In genomic region chr17:50799582-50799981, GRCh38 we compare ENCODE assay signal across 23 cellular contexts. TPM values are rescaled to one million over a fixed set of nuclear protein-coding genes. Genes with fewer than 3 reads are reported as not detected.
DNase-seq lines count a peak whose midpoint lies in the region; ATAC-seq, FAIRE-seq and TF ChIP-seq lines count a peak whose summit lies in the region.
"Had no signal": no experiment of that assay in that cellular context is flagged by ENCODE, and none has a peak within 500 bp of the region (broad histone marks: within the 10 kb centered on the region; RNA-seq: fewer than 3 reads in every experiment).

No MANE protein-coding gene starts in this region.

- no peaks in the 10 kb centered on the region for H3K36me3 Mint-ChIP-seq in endodermal cell (ENCODE audit: low read depth)
- H3K36me3 Mint-ChIP-seq: CD8-positive, alpha-beta memory T cell had no signal

- H3K4ac ChIP-seq in neuronal stem cell (ENCODE audit: low read length): no peak overlapping the region

- 87 to 91% methylated on average over 7 to 9 of the region's 9 CpGs for WGBS in endodermal cell (ENCODE audit: insufficient coverage in 1 of 2, insufficient read length in 1 of 2), 2 experiments
- WGBS in neuronal stem cell (ENCODE audit: extremely low coverage in 2 of 2, insufficient read length in 2 of 2, insufficient replicate concordance in 1 of 2), 2 donors: no CpG with 5 or more reads among the region's 9 CpGs
- WGBS in transverse colon (ENCODE audit: low coverage in 1 of 2), 2 donors: 86% methylated on average over 9 of the region's 9 CpGs; no CpG with 5 or more reads in 1 of the 2 donors

- H3K9me3 ChIP-seq in RWPE2 (ENCODE audit: severe bottlenecking): no peaks in the 10 kb centered on the region
- no peaks in the 10 kb centered on the region for H3K9me3 ChIP-seq in endodermal cell (ENCODE audit: control insufficient read depth, low read length)
- H3K9me3 ChIP-seq in neuronal stem cell (replicated peaks in 1 of 2; ENCODE audit: control insufficient read depth in 2 of 2, insufficient read depth in 1 of 2, low read depth in 1 of 2, low read length in 2 of 2): no peaks in the 10 kb centered on the region
- H3K9me3 ChIP-seq in transverse colon: no peaks in the 10 kb centered on the region
- H3K9me3 ChIP-seq: BLaER1 treated with 17β-estradiol and CSF1 and Interleukin-3, amounts not matched to agents 10 nM and 100 nM; SJCRH30 had no signal

- no peak overlapping the region for H2BK5ac ChIP-seq in neuronal stem cell (ENCODE audit: low read length)

- H2BK120ac ChIP-seq in neuronal stem cell (ENCODE audit: low read depth, low read length): no peak overlapping the region

- in situ Hi-C loops in transverse colon (cut with MboI; ENCODE audit: low pct_ligation_motif_present in 1 of 4, low pct_unique_long_range_greater_than_20kb in 1 of 4, low sequenced_read_pairs in 3 of 4): no loop called here

- H3K27ac ChIP-seq in RWPE2 (ENCODE audit: poor library complexity, severe bottlenecking): peak overlapping the region; percentile 61
- no peak overlapping the region for H3K27ac ChIP-seq in endodermal cell (ENCODE audit: low read depth, low read length)
- H3K27ac ChIP-seq in neuronal stem cell (replicated peaks; ENCODE audit: low read length): no peak overlapping the region
- no peak overlapping the region for H3K27ac ChIP-seq in transverse colon
- H3K27ac ChIP-seq: BLaER1 treated with 17β-estradiol and CSF1 and Interleukin-3, amounts not matched to agents 10 nM and 100 nM; SJCRH30 had no signal

- DNase-seq in D721Med (ENCODE audit: insufficient read length, low spot score): peak; percentile 35
- DNase-seq in RWPE2 (ENCODE audit: low spot score): no peak
- peak; percentile 72 for DNase-seq in endodermal cell
- DNase-seq in neuronal stem cell (ENCODE audit: low spot score): no peak
- no peak for DNase-seq in transverse colon
- DNase-seq in posterior vena cava (ENCODE audit: low spot score): no peak
- no peak for DNase-seq in NCI-H446 treated with DMSO at 0.1 percent for 48 hours (lab: John Stamatoyannopoulos, UW)
- DNase-seq in HuH-7 (ENCODE audit: low spot score): no peak
- DNase-seq: CD8-positive, alpha-beta memory T cell; DMS 273 treated with DMSO at 0.1 percent for 48 hours; GF-D8; NCI-H1105; NCI-H1694; NCI-H2107; NCI-H226; OCI-M1; RPMI8226; SJCRH30 had no signal

- H2BK15ac ChIP-seq in neuronal stem cell (ENCODE audit: low read length): peak overlapping the region; percentile 64

- TF ChIP-seq POLR2A in transverse colon (IDR thresholded peaks at IDR 0.05): no peak

- FAIRE-seq in D721Med (lab: Jason Lieb, UNC): no peak
- FAIRE-seq: A204.1, GM12891 had no signal

- H3K4me1 ChIP-seq in RWPE2 (ENCODE audit: insufficient read depth, poor library complexity, severe bottlenecking) (peaks cover 15% of the 10 kb centered on the region), endodermal cell (ENCODE audit: control insufficient read depth, insufficient read depth, low read length) (peaks cover 5% of the 10 kb centered on the region), neuronal stem cell (ENCODE audit: control insufficient read depth in 2 of 2, insufficient read depth in 1 of 2, low read depth in 1 of 2, low read length in 2 of 2) (peaks cover 6 to 13% of the 10 kb centered on the region in 2 donors), transverse colon (no peaks in the 10 kb centered on the region)
- H3K4me1 ChIP-seq: SJCRH30 had no signal

- H4K8ac ChIP-seq in neuronal stem cell (ENCODE audit: low read depth, low read length): peak overlapping the region; percentile 76

- H3K27me3 Mint-ChIP-seq in endodermal cell (ENCODE audit: insufficient read depth): no peaks in the 10 kb centered on the region

- H3K9me3 Mint-ChIP-seq in endodermal cell: no peaks in the 10 kb centered on the region
- H3K9me3 Mint-ChIP-seq: CD8-positive, alpha-beta memory T cell had no signal

- TF ChIP-seq CTCF in D721Med (IDR thresholded peaks at IDR 0.05; ENCODE audit: insufficient read depth, missing control alignments) (no peak), RWPE2 (IDR thresholded peaks at IDR 0.05; ENCODE audit: poor library complexity, severe bottlenecking) (no peak), endodermal cell (conservative IDR thresholded peaks at IDR 0.05) (no peak), transverse colon (IDR thresholded peaks at IDR 0.05) (no peak)

- no peak for TF ChIP-seq EP300 in transverse colon (IDR thresholded peaks at IDR 0.05; ENCODE audit: low read depth)

- peak overlapping the region; percentile 69 for H3K18ac ChIP-seq in neuronal stem cell (ENCODE audit: low read length)

- H3K9ac ChIP-seq in endodermal cell (ENCODE audit: extremely low read depth, low read length, poor library complexity, severe bottlenecking) (no peak overlapping the region), neuronal stem cell (ENCODE audit: low read depth, low read length, poor library complexity) (no peak overlapping the region)
- H3K9ac ChIP-seq: BLaER1 treated with 17β-estradiol and CSF1 and Interleukin-3, amounts not matched to agents 10 nM and 100 nM had no signal

- no peaks in the 10 kb centered on the region for H3K79me1 ChIP-seq in neuronal stem cell (ENCODE audit: low read depth, low read length)

- H2AK5ac ChIP-seq in neuronal stem cell (ENCODE audit: low read depth, low read length): peak overlapping the region; percentile 56

- no peak overlapping the region for H3K4me2 ChIP-seq in neuronal stem cell (ENCODE audit: insufficient read depth, low read length, poor library complexity, severe bottlenecking)

- peak overlapping the region; percentile 4 for H2AFZ ChIP-seq in neuronal stem cell (ENCODE audit: low read length)

- H3K36me3 ChIP-seq in RWPE2 (ENCODE audit: low read depth): no peaks in the 10 kb centered on the region
- no peaks in the 10 kb centered on the region for H3K36me3 ChIP-seq in endodermal cell (ENCODE audit: control insufficient read depth, insufficient read depth, low read length)
- no peaks in the 10 kb centered on the region for H3K36me3 ChIP-seq in neuronal stem cell (replicated peaks in 1 of 2; ENCODE audit: control insufficient read depth in 2 of 2, insufficient read depth in 2 of 2, low read length in 2 of 2)
- no peaks in the 10 kb centered on the region for H3K36me3 ChIP-seq in transverse colon
- H3K36me3 ChIP-seq: BLaER1 treated with 17β-estradiol and CSF1 and Interleukin-3, amounts not matched to agents 10 nM and 100 nM; SJCRH30 had no signal

- H3K27me3 ChIP-seq in RWPE2 (ENCODE audit: insufficient read depth, poor library complexity, severe bottlenecking) (no peaks in the 10 kb centered on the region), endodermal cell (ENCODE audit: control insufficient read depth, insufficient read depth, low read length, poor library complexity, severe bottlenecking) (no peaks in the 10 kb centered on the region), neuronal stem cell (ENCODE audit: control insufficient read depth in 3 of 3, insufficient read depth in 3 of 3, low read depth in 1 of 3, low read length in 3 of 3) (peaks cover 0 to 7% (median 0%) of the 10 kb centered on the region in 3 experiments), transverse colon (no peaks in the 10 kb centered on the region)
- H3K27me3 ChIP-seq: BLaER1 treated with 17β-estradiol and CSF1 and Interleukin-3, amounts not matched to agents 10 nM and 100 nM; SJCRH30 had no signal

- no peak overlapping the region for H3K23ac ChIP-seq in neuronal stem cell (ENCODE audit: low read depth, low read length, poor library complexity)

- peak overlapping the region; percentile 92 for H4K91ac ChIP-seq in neuronal stem cell (ENCODE audit: low read depth, low read length, poor library complexity)

- H3K27ac Mint-ChIP-seq in endodermal cell: no peak overlapping the region

- no peak overlapping the region for H3K4me3 Mint-ChIP-seq in endodermal cell
- H3K4me3 Mint-ChIP-seq: CD8-positive, alpha-beta memory T cell had no signal

- ATAC-seq in RWPE2 (ENCODE audit: low read depth): no peak

- peak overlapping the region; percentile 36 for H2BK12ac ChIP-seq in neuronal stem cell (ENCODE audit: low read length)

- intact Hi-C loops in transverse colon (cut with DNase I; ENCODE audit: low total_unique reads) (no loop called here), posterior vena cava (cut with DNase I) (no loop called here)

- peaks cover 22% of the 10 kb centered on the region for H3K4me1 Mint-ChIP-seq in endodermal cell
- H3K4me1 Mint-ChIP-seq: CD8-positive, alpha-beta memory T cell had no signal

- H3K4me3 ChIP-seq in RWPE2 (ENCODE audit: severe bottlenecking): no peak overlapping the region
- H3K4me3 ChIP-seq in endodermal cell (ENCODE audit: low read length): no peak overlapping the region
- H3K4me3 ChIP-seq in neuronal stem cell (ENCODE audit: low read length in 2 of 2): no peak overlapping the region
- no peak overlapping the region for H3K4me3 ChIP-seq in transverse colon
- H3K4me3 ChIP-seq: BLaER1 treated with 17β-estradiol and CSF1 and Interleukin-3, amounts not matched to agents 10 nM and 100 nM; SJCRH30 had no signal

- H3K14ac ChIP-seq in neuronal stem cell (ENCODE audit: low read length): no peak overlapping the region

RNA-seq across cellular contexts. Expression of gene ANKRD40CL, which starts 32.3 kb away (rescaled TPM):
- not detected for total RNA-seq in endodermal cell
- not detected for polyA plus RNA-seq in endodermal cell (2013, experiment 1 of 2)
- not detected for polyA plus RNA-seq in endodermal cell (2013, experiment 2 of 2)
- polyA plus RNA-seq in neuronal stem cell (2013, experiment 1 of 2): not detected
- not detected for polyA plus RNA-seq in neuronal stem cell (2013, experiment 2 of 2)
- 10 to 100 TPM; 40.8 to 86.0 (median 74.9) TPM for total RNA-seq in transverse colon
- not detected for total RNA-seq in posterior vena cava
- total RNA-seq: CD8-positive, alpha-beta memory T cell; Daoy; H4; SJCRH30 had no signal
- polyA plus RNA-seq: CD8-positive, alpha-beta memory T cell had no signal

RNA-seq across cellular contexts. Expression of gene WFIKKN2, which starts 35.8 kb away (rescaled TPM):
- total RNA-seq in endodermal cell (under 1 TPM; 0.29 to 0.35 TPM), transverse colon (not detected), posterior vena cava (under 1 TPM; 0.33 to 0.42 TPM)
- polyA plus RNA-seq in endodermal cell (2013, experiment 1 of 2): 0.25 TPM
- 0.29 TPM for polyA plus RNA-seq in endodermal cell (2013, experiment 2 of 2)
- 0.03 TPM for polyA plus RNA-seq in neuronal stem cell (2013, experiment 1 of 2)
- 0.01 TPM for polyA plus RNA-seq in neuronal stem cell (2013, experiment 2 of 2)
- total RNA-seq: CD8-positive, alpha-beta memory T cell; Daoy; H4; SJCRH30 had no signal
- polyA plus RNA-seq: CD8-positive, alpha-beta memory T cell had no signal

Comparison
In these comparisons a context has a peak if more than half of its experiments do, and no peak if none do; other contexts are left out.
1. DNase-seq: peak in D721Med (single experiment) and endodermal cell (single experiment); none in RWPE2 (single experiment), neuronal stem cell (single experiment), transverse colon (single experiment), posterior vena cava (single experiment), NCI-H446 treated with DMSO at 0.1 percent for 48 hours (single experiment) and HuH-7 (single experiment).
2. RNA of gene ANKRD40CL, which starts 32.3 kb away (total RNA-seq): 40.8 to 86.0 TPM in transverse colon; not detected in endodermal cell and not detected in posterior vena cava; every median in the first group is over 10 times any median in the second.